ENCODE assay signal across 24 cellular contexts in the genomic region with DNA sequence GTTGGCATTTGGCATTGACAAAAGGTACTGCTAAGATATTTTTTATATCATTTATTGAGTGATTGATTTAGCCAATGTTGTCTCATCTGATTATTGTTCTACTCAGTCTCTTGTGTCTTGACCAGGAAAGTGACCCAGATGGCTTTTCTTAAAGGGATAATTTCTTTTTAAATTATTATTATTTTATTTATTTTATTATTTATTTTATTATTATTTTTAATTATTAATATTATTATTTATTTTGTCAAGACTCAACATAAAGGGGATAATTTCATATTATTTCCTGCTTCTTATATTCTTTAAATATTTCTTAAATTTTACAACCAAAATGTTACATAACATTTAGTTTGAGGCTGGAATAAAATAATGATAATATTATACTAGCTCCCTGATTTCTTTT. TPM values are rescaled to one million over a fixed set of nuclear protein-coding genes. Genes with fewer than 3 reads are reported as not detected.
DNase-seq lines count a peak whose midpoint lies in the region; ATAC-seq, FAIRE-seq and TF ChIP-seq lines count a peak whose summit lies in the region.
"Had no signal": no experiment of that assay in that cellular context is flagged by ENCODE, and none has a peak within 500 bp of the region (broad histone marks: within the 10 kb centered on the region; RNA-seq: fewer than 3 reads in every experiment).

No MANE protein-coding gene starts in this region.

- no peaks in the 10 kb centered on the region for H3K36me3 ChIP-seq in pancreas
- H3K36me3 ChIP-seq in lower lobe of right lung = peaks cover 39% of the 10 kb centered on the region

- intact Hi-C loops in pancreas (cut with DNase I) (no loop called here), lower lobe of right lung (cut with DNase I) (no loop called here)

- TF ChIP-seq CTCF in pancreas (IDR thresholded peaks at IDR 0.05) (no peak), lower lobe of right lung (IDR thresholded peaks at IDR 0.05) (no peak)

- peak; percentile 84 for FAIRE-seq in A204.1 (lab: Jason Lieb, UNC)
- peak; percentile 86 for FAIRE-seq in TTC549 (lab: Jason Lieb, UNC)
- peak; percentile 31 for FAIRE-seq in endometrium (lab: Jason Lieb, UNC)
- peak; percentile 85 for FAIRE-seq in pancreas (lab: Jason Lieb, UNC)
- FAIRE-seq: GM12891, GM19239, H54, HTR-8/SVneo had no signal

- no peak overlapping the region for H3K4me3 ChIP-seq in pancreas
- no peak overlapping the region for H3K4me3 ChIP-seq in lower lobe of right lung
- H3K4me3 ChIP-seq: BLaER1, GM23338 had no signal

- H3K9me3 ChIP-seq in pancreas = no peaks in the 10 kb centered on the region
- H3K9me3 ChIP-seq in lower lobe of right lung = no peaks in the 10 kb centered on the region
- H3K9me3 ChIP-seq: BLaER1 had no signal

- H3K4me1 ChIP-seq in pancreas (peaks cover 0 to 4% (median 3%) of the 10 kb centered on the region in 3 donors), lower lobe of right lung (no peaks in the 10 kb centered on the region)
- H3K4me1 ChIP-seq: BLaER1 had no signal

- ATAC-seq in pancreas (no peak), lower lobe of right lung (no peak), HG02571 (IDR thresholded peaks at IDR 0.05; ENCODE audit: unreplicated experiment) (no peak)
- ATAC-seq: GM23338 had no signal

- no peak for DNase-seq in pancreas
- DNase-seq in SK-N-DZ (ENCODE audit: low spot score) = no peak
- DNase-seq in lower lobe of right lung = no peak
- DNase-seq: CD4-positive, alpha-beta memory T cell; DMS53; DND-41; EL; HCEC 1CT; IMR-90 had no signal

- H3K27ac ChIP-seq in pancreas = no peak overlapping the region
- H3K27ac ChIP-seq in lower lobe of right lung = no peak overlapping the region
- H3K27ac ChIP-seq: 22Rv1, BLaER1 had no signal

- H3K27me3 ChIP-seq in pancreas (no peaks in the 10 kb centered on the region), lower lobe of right lung (ENCODE audit: low read depth) (no peaks in the 10 kb centered on the region)
- H3K27me3 ChIP-seq: BLaER1 had no signal

RNA-seq across cellular contexts. Expression of gene DYNC2LI1, which starts 27.1 kb away (rescaled TPM):
- 10 to 100 TPM in 1 of 6 donors, 1 to 10 TPM in 5; 3.8 to 12.0 (median 9.3) TPM for total RNA-seq in pancreas
- polyA plus RNA-seq in pancreas = 10 to 100 TPM in 1 of 2 donors, 1 to 10 TPM in 1; 8.9 to 22.7 TPM
- 18.7 and 21.8 TPM in 2 replicates for polyA plus RNA-seq in SK-N-DZ (2014; cell fraction: cytosol; rRNA removed)
- polyA plus RNA-seq in SK-N-DZ (2014; cell fraction: nucleus; rRNA removed) = 25.6 and 29.4 TPM in 2 replicates
- 22.7 TPM for total RNA-seq in lower lobe of right lung

RNA-seq across cellular contexts. Expression of gene ABCG5, which starts 37.7 kb away (rescaled TPM):
- total RNA-seq in pancreas = under 1 TPM in 1 of 6 donors, not detected in 5; 0.06 TPM
- polyA plus RNA-seq in pancreas = not detected
- polyA plus RNA-seq in SK-N-DZ (2014; cell fraction: cytosol; rRNA removed) = 0.09 TPM in 1 of 2 replicates, not detected in the other
- polyA plus RNA-seq in SK-N-DZ (2014; cell fraction: nucleus; rRNA removed) = 0.13 TPM in 1 of 2 replicates, not detected in the other
- total RNA-seq in lower lobe of right lung = not detected
- total RNA-seq: A673; CD4-positive, alpha-beta memory T cell; G401; GM23338; IMR-90 had no signal
- polyA plus RNA-seq: AG04450; CD14-positive monocyte; CD4-positive, alpha-beta memory T cell; IMR-90 had no signal

RNA-seq across cellular contexts. Expression of gene ABCG8, which starts 37.9 kb away (rescaled TPM):
- total RNA-seq in pancreas (under 1 TPM in 2 of 6 donors, not detected in 4; 0.03 to 0.06 TPM), lower lobe of right lung (not detected)
- not detected for polyA plus RNA-seq in pancreas
- not detected in 2 replicates for polyA plus RNA-seq in SK-N-DZ (2014; cell fraction: cytosol; rRNA removed)
- polyA plus RNA-seq in SK-N-DZ (2014; cell fraction: nucleus; rRNA removed) = 0.14 and 0.16 TPM in 2 replicates
- total RNA-seq: A673; CD4-positive, alpha-beta memory T cell; G401; IMR-90 had no signal
- polyA plus RNA-seq: AG04450, CD14-positive monocyte, IMR-90 had no signal
